Comparison of ENCODE assay signal across 8 cellular contexts in genomic region chr2:209771474-209772292, GRCh38.
DNase-seq lines count a peak whose midpoint lies in the region; ATAC-seq and TF ChIP-seq lines count a peak whose summit lies in the region.

UNC80 (plus strand) TSS chr2:209771832; CDS start chr2:209772073, 241 bp downstream.

- TF ChIP-seq CTCF in RWPE1 (conservative IDR thresholded peaks at IDR 0.05; ENCODE audit: low read depth) (no peak), coronary artery (IDR thresholded peaks at IDR 0.05) (no peak)

- peak within 1 kb of the TSS; percentile 61 for H3K4me3 ChIP-seq in coronary artery

- H3K27ac ChIP-seq in RWPE1 (no peak within 1 kb of the TSS), coronary artery (no peak within 1 kb of the TSS)

- POLR2A ChIA-PET in RWPE1 (lab: Yijun Ruan, JAX; ENCODE audit: low non-redundant PET): no interaction called here

- ATAC-seq in HG03342 (IDR thresholded peaks at IDR 0.05; ENCODE audit: unreplicated experiment): peak; percentile 45

- peak; percentile 21 for DNase-seq in GM04504 (ENCODE audit: low read depth)
- peak; percentile 67 for DNase-seq in RWPE1 (ENCODE audit: low spot score)
- DNase-seq in coronary artery (ENCODE audit: low spot score): no peak
- DNase-seq in kidney glomerular epithelial cell (lab: John Stamatoyannopoulos, UW): peak; percentile 15
- DNase-seq in stimulated activated CD4-positive, alpha-beta T cell treated with anti-CD3 and anti-CD28 coated beads, Interleukin-2, amount 100 ng/mL, for 48 hours: peak; percentile 7 to 22
- no peak for DNase-seq in HCEC 1CT
- DNase-seq in T-helper 1 cell: no peak

- CTCF ChIA-PET in RWPE1 (lab: Yijun Ruan, JAX): interaction anchor here (0.6 to 0.9 kb wide), 3 partner anchors 15 to 190 kb away, joined by 3 to 4 read pairs (median 3); no protein-coding TSS in a partner anchor

Comparison
In these comparisons a context has a peak if more than half of its experiments do, and no peak if none do; other contexts are left out.
1. DNase-seq: peak in GM04504 (single experiment), RWPE1 (single experiment), kidney glomerular epithelial cell (single experiment) and stimulated activated CD4-positive, alpha-beta T cell treated with anti-CD3 and anti-CD28 coated beads, Interleukin-2, amount 100 ng/mL, for 48 hours (2 of 2); none in coronary artery (single experiment), HCEC 1CT (single experiment) and T-helper 1 cell (0 of 5).